Comparison of ENCODE assay signal across 15 cellular contexts in the genomic region with DNA sequence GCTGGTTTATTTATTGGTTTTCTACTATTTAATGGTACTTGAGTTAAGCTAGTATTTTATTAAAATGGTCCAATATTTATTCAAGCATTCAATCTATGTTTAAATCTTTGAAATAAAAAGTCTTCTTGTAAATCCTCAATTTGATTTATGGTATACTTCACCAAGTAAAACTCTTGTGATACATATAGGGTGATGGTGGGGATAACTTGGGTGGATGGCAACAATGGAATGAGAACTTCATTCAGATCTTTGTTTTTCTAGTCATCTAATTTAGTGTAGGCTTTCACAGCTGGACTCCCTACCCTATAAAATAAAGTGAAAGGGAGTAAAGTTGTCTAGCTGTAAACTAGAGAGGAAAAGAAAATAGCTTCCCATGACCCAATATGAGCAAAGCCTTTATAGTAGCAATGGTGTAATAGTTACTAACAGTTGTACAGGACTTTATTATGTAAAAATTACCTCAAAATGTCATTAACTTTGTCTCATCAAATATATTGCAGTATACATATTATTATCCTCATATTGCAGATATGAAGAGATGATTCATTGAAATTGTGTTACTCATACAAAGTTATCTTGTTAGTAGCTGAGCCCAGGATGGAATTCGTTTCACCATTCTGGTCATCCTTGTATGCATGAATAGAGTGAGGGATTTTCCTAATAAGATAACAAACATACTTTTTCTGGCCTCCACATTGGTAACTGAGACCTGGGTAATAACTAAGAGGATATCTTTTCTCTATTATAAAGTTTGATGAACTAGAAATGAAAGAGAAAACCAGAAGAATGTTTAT.
"Had no signal": no experiment of that assay in that cellular context is flagged by ENCODE, and none has a peak within 500 bp of the region (broad histone marks: within the 10 kb centered on the region; RNA-seq: fewer than 3 reads in every experiment).

No MANE protein-coding gene starts in this region.

- H3K27ac ChIP-seq: cardiac muscle cell, psoas muscle, right lobe of liver, stomach, thoracic aorta had no signal

- FAIRE-seq: urothelium cell line had no signal

- H3K4me1 ChIP-seq: psoas muscle, right lobe of liver, stomach had no signal

- H3K4me3 Mint-ChIP-seq: activated B cell treated with CpG ODN at 0.5 μM for 24 hours; activated CD4-positive, alpha-beta T cell treated with anti-CD3 and anti-CD28 coated beads, Interleukin-2, amount 10 ng/mL, durations not matched to agents 7 days and 5 days; activated naive CD8-positive, alpha-beta T cell; mesothelial cell of epicardium had no signal

- H3K9me3 ChIP-seq: right lobe of liver had no signal

- H3K36me3 Mint-ChIP-seq: activated naive CD8-positive, alpha-beta T cell; mesothelial cell of epicardium had no signal

- H3K27ac Mint-ChIP-seq: activated B cell treated with CpG ODN at 0.5 μM for 24 hours; activated CD4-positive, alpha-beta T cell treated with anti-CD3 and anti-CD28 coated beads, Interleukin-2, amount 10 ng/mL, durations not matched to agents 7 days and 5 days; activated naive CD8-positive, alpha-beta T cell; mesothelial cell of epicardium had no signal

- H3K9me3 Mint-ChIP-seq: activated B cell treated with CpG ODN at 0.5 μM for 24 hours had no signal

- H3K27me3 Mint-ChIP-seq: activated B cell treated with CpG ODN at 0.5 μM for 24 hours; activated CD4-positive, alpha-beta T cell treated with anti-CD3 and anti-CD28 coated beads, Interleukin-2, amount 10 ng/mL, durations not matched to agents 7 days and 5 days; activated naive CD8-positive, alpha-beta T cell had no signal

- DNase-seq: activated B cell treated with CpG ODN at 0.5 μM for 24 hours; activated CD4-positive, alpha-beta T cell treated with anti-CD3 and anti-CD28 coated beads, Interleukin-2, amount 10 ng/mL, durations not matched to agents 7 days and 5 days; activated CD8-positive, alpha-beta memory T cell treated with anti-CD3 and anti-CD28 coated beads, Interleukin-2, amount 50 U/mL, for 48 hours; activated gamma-delta T cell treated with Interleukin-2 at 50 U/mL for 16 hours; glutamatergic neuron; hypothalamus; psoas muscle; right lobe of liver; stomach; SW 1271 had no signal

- H3K36me3 ChIP-seq: cardiac muscle cell, right lobe of liver, stomach, thoracic aorta had no signal

- H3K4me1 Mint-ChIP-seq: activated B cell treated with CpG ODN at 0.5 μM for 24 hours; activated CD4-positive, alpha-beta T cell treated with anti-CD3 and anti-CD28 coated beads, Interleukin-2, amount 10 ng/mL, durations not matched to agents 7 days and 5 days had no signal

- H3K4me3 ChIP-seq: cardiac muscle cell, psoas muscle, right lobe of liver, stomach, thoracic aorta had no signal

- ATAC-seq: psoas muscle, right lobe of liver had no signal

- H3K27me3 ChIP-seq: cardiac muscle cell, right lobe of liver, stomach had no signal
